Comparison of ENCODE assay signal across 8 cellular contexts in the genomic region with DNA sequence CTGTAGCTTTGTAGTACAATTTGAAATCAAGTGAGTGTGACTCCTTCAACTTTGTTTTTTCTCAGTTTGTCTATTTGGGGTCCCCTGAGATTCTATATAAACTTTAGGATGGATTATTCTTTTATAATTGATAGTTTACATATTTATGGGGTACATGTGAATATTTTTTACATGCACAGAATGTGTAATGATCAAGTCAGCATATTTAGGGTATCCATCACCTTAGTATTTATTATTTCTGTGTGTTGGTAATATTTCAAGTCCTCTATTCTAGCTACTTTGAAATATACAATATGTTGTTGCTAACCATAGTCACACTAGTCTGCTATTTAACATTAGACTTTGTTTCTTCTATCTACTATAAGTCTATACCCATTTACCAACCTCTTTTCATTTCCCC.
"Had no signal": no experiment of that assay in that cellular context is flagged by ENCODE, and none has a peak within 500 bp of the region (broad histone marks: within the 10 kb centered on the region; RNA-seq: fewer than 3 reads in every experiment).

No MANE protein-coding gene starts in this region.

- H3K4me2 ChIP-seq: KMS-11 had no signal

- H3K4me3 Mint-ChIP-seq: IgD-negative memory B cell had no signal

- DNase-seq: IMR-90, Karpas-422, KBM-7, KG1 had no signal

- H3K4me1 Mint-ChIP-seq: IgD-negative memory B cell had no signal

- H3K27ac Mint-ChIP-seq: IgD-negative memory B cell had no signal

- H3K9ac ChIP-seq: KMS-11 had no signal

- H3K27ac ChIP-seq: HL-60, KMS-11 had no signal

- FAIRE-seq: HTR-8/SVneo had no signal
